In the genomic region with DNA sequence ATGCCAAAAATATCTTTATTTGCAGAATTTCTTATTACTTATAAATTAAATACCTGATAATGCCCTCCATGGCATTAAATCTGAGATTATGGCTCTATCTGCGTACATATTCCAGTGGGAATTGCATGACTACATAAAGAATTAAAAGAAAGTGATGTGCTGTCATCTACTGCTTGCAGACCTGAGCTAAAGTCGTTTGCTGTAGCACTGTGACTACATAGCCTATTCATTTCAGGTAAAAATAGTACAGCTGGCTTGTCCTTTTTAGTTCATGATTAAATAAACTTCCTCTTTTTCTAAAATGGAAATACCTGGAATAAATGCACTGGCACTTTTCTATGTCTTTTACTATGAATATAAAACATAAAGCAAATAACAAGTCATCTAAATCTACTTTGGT, we compare ENCODE assay signal across 3 cellular contexts.
"Had no signal": no experiment of that assay in that cellular context is flagged by ENCODE, and none has a peak within 500 bp of the region (broad histone marks: within the 10 kb centered on the region; RNA-seq: fewer than 3 reads in every experiment).

No MANE protein-coding gene starts in this region.

- DNase-seq: GDM1, GF-D8 had no signal

- ATAC-seq: GM12878 had no signal
